In the genomic region with DNA sequence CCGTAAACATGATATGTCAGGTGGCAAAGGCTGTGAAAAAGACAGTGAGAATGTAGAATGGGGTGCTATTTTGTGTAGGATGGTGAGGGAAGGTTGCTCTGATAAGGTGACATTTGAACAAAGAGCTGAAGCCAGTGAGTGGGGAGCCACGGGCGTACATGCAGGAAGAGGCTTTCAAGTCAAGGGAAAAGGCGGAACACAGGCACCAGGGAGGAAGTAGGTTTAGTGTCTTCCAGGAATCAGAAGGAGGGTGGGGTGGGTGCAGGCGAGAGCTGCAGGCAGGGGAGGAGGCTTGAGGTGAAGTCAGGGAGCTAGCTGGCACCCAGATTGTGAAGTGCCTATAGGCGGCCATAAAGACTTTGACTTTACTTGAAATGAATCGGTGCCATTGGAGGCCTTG, we compare ENCODE assay signal across 20 cellular contexts. TPM values are rescaled to one million over a fixed set of nuclear protein-coding genes. Genes with fewer than 3 reads are reported as not detected.
A peak's percentile ranks its signal among the peaks of the same experiment; 100 is the strongest.
DNase-seq lines count a peak whose midpoint lies in the region; ATAC-seq, FAIRE-seq and TF ChIP-seq lines count a peak whose summit lies in the region.
"Had no signal": no experiment of that assay in that cellular context is flagged by ENCODE, and none has a peak within 500 bp of the region (broad histone marks: within the 10 kb centered on the region; RNA-seq: fewer than 3 reads in every experiment).

No MANE protein-coding gene starts in this region.

- H3K27ac Mint-ChIP-seq in glutamatergic neuron (ENCODE audit: unreplicated experiment) = peak overlapping the region; percentile 19
- H3K27ac Mint-ChIP-seq: CD8-positive, alpha-beta T cell; GM23338 had no signal

- H4K20me1 ChIP-seq in HepG2 (ENCODE audit: insufficient read depth, low read length) = no peaks in the 10 kb centered on the region

- H3K9me3 ChIP-seq in liver (ENCODE audit: control insufficient read depth in 4 of 4, low read length in 3 of 4) = peaks cover 40 to 80% (median 58%) of the 10 kb centered on the region in 4 donors
- peaks cover 80% of the 10 kb centered on the region for H3K9me3 ChIP-seq in HepG2 (ENCODE audit: low read length)
- peaks cover 94% of the 10 kb centered on the region for H3K9me3 ChIP-seq in adipocyte (ENCODE audit: control insufficient read depth, low read length)

- H3K4me3 Mint-ChIP-seq in glutamatergic neuron (ENCODE audit: unreplicated experiment) = no peak overlapping the region
- H3K4me3 Mint-ChIP-seq: CD4-positive, CD25-positive, alpha-beta regulatory T cell; CD8-positive, alpha-beta T cell; GM23338 had no signal

- WGBS in liver = 90% methylated on average over 7 of the region's 7 CpGs
- 87% methylated on average over 7 of the region's 7 CpGs for WGBS in HepG2 (ENCODE audit: low lambda C conversion rate)

- no peaks in the 10 kb centered on the region for H3K4me1 Mint-ChIP-seq in glutamatergic neuron (ENCODE audit: low read depth, unreplicated experiment)
- H3K4me1 Mint-ChIP-seq: GM23338, H9 had no signal

- POLR2A ChIA-PET in HepG2 (lab: Yijun Ruan, JAX) = no interaction called here

- H3K27me3 ChIP-seq in liver (ENCODE audit: control insufficient read depth in 4 of 4, insufficient read depth in 4 of 4, low read length in 3 of 4) (no peaks in the 10 kb centered on the region), HepG2 (ENCODE audit: control insufficient read depth in 1 of 2, insufficient read depth in 2 of 2, low read length in 2 of 2) (no peaks in the 10 kb centered on the region), adipocyte (replicated peaks; ENCODE audit: control insufficient read depth, insufficient read depth, low read length) (no peaks in the 10 kb centered on the region)

- in situ Hi-C loops in HepG2 (cut with HindIII; ENCODE audit: extremely low pct_ligation_motif_present, low pct_unique_long_range_greater_than_20kb) = no loop called here

- H3K27ac ChIP-seq in liver (ENCODE audit: low read depth in 1 of 2, low read length in 2 of 2) = no peak overlapping the region
- no peak overlapping the region for H3K27ac ChIP-seq in HepG2 (ENCODE audit: extremely low read length, insufficient read depth, low read length)
- H3K27ac ChIP-seq: C4-2B had no signal

- CTCF ChIA-PET in HepG2 (lab: Yijun Ruan, JAX; ENCODE audit: low intra/inter-chr PET ratio, low total read pairs) = no interaction called here

- no peak for ATAC-seq in HepG2
- ATAC-seq in stimulated activated naive CD8-positive, alpha-beta T cell treated with anti-CD3 and anti-CD28 coated beads, Interleukin-15, Interleukin-2, amounts not matched to agents 100 U/mL and 50 U/mL, for 24 hours = no peak
- no peak for ATAC-seq in HG03439 (IDR thresholded peaks at IDR 0.05; ENCODE audit: unreplicated experiment)
- ATAC-seq: CD8-positive, alpha-beta T cell; GM12878; GM23338; HCT116 had no signal

- peaks cover 18% of the 10 kb centered on the region for H3K27me3 Mint-ChIP-seq in glutamatergic neuron (ENCODE audit: unreplicated experiment)

- peak overlapping the region in 2 of 3 donors; percentile 13 to 38 for H3K4me3 ChIP-seq in liver (ENCODE audit: low read depth in 1 of 3, low read length in 3 of 3)
- H3K4me3 ChIP-seq in HepG2 (replicated peaks in 1 of 3; ENCODE audit: insufficient read depth in 1 of 3, low read depth in 2 of 3, low read length in 3 of 3) = no peak overlapping the region
- H3K4me3 ChIP-seq in adipocyte (ENCODE audit: low read length) = peak overlapping the region; percentile 64
- H3K4me3 ChIP-seq: GM12878, GM23338 had no signal

- H3K36me3 Mint-ChIP-seq in glutamatergic neuron (ENCODE audit: unreplicated experiment) = peaks cover 82% of the 10 kb centered on the region

- H3K9me3 Mint-ChIP-seq in glutamatergic neuron (ENCODE audit: unreplicated experiment) = peaks cover 49% of the 10 kb centered on the region

- no peak for TF ChIP-seq EP300 in HepG2 (IDR thresholded peaks at IDR 0.05; ENCODE audit: low read depth in 2 of 2, low read length in 2 of 2)
- no peak for TF ChIP-seq EP300 in HepG2 (CRISPR knock-in tag; IDR thresholded peaks at IDR 0.05; ENCODE audit: borderline replicate concordance)

- no peaks in the 10 kb centered on the region for H3K79me2 ChIP-seq in HepG2 (ENCODE audit: insufficient read depth, low read length)

- TF ChIP-seq CTCF in liver (IDR thresholded peaks at IDR 0.05; ENCODE audit: low read depth, low read length, missing input control) (no peak), HepG2 (CRISPR knock-in tag; IDR thresholded peaks at IDR 0.05) (no peak), glutamatergic neuron (IDR thresholded peaks at IDR 0.05; ENCODE audit: partially characterized antibody, unreplicated experiment) (no peak)

- intact Hi-C loops in HepG2 (cut with micrococcal nuclease; ENCODE audit: unreplicated experiment) = no loop called here

- TF ChIP-seq POLR2A in HepG2 (IDR thresholded peaks at IDR 0.05; ENCODE audit: insufficient read depth in 1 of 2, low read depth in 2 of 2, low read length in 2 of 2) = no peak

- no TSS peak for BruUV-seq in HepG2 (replicated peaks; lab: Mats Ljungman, UMichigan)

- H3K36me3 ChIP-seq in liver (ENCODE audit: control insufficient read depth in 4 of 4, insufficient read depth in 3 of 4, low read depth in 1 of 4, low read length in 3 of 4) (peaks cover 4 to 59% (median 41%) of the 10 kb centered on the region in 4 donors), HepG2 (replicated peaks in 1 of 2; ENCODE audit: control insufficient read depth in 1 of 2, insufficient read depth in 2 of 2, low read length in 2 of 2) (peaks cover 3 to 21% of the 10 kb centered on the region in 2 experiments; a peak in 3 of 5 replicates), adipocyte (ENCODE audit: control insufficient read depth, insufficient read depth, low read length, severe bottlenecking) (peaks cover 91% of the 10 kb centered on the region)

- no peak for TF ChIP-seq RAD21 in liver (IDR thresholded peaks at IDR 0.05)
- no peak for TF ChIP-seq RAD21 in HepG2 (CRISPR knock-in tag; IDR thresholded peaks at IDR 0.05)

- DNase-seq in HepG2 (ENCODE audit: low spot score) (no peak), adipocyte (ENCODE audit: low read depth) (no peak), glutamatergic neuron (no peak), UCSD-AML1 (lab: John Stamatoyannopoulos, UW; ENCODE audit: unreplicated experiment) (no peak)
- DNase-seq in stimulated activated naive CD8-positive, alpha-beta T cell treated with anti-CD3 and anti-CD28 coated beads, Interleukin-15, Interleukin-2, amounts not matched to agents 100 U/mL and 50 U/mL, for 24 hours = no peak
- DNase-seq: CD4-positive, CD25-positive, alpha-beta regulatory T cell; CD8-positive, alpha-beta T cell; DMS 273 treated with DMSO at 0.1 percent for 48 hours; DMS79; EL; GDM1; H9 had no signal

- FAIRE-seq in HepG2 (lab: Jason Lieb, UNC) = no peak
- FAIRE-seq: D721Med, GM12878, GM19239 had no signal

- H3K4me1 ChIP-seq in liver (ENCODE audit: control insufficient read depth in 4 of 4, insufficient read depth in 4 of 4, low read length in 3 of 4) (no peaks in the 10 kb centered on the region), HepG2 (ENCODE audit: insufficient read depth, low read length) (no peaks in the 10 kb centered on the region), adipocyte (ENCODE audit: control insufficient read depth, insufficient read depth, low read length) (no peaks in the 10 kb centered on the region)

- H3K4me2 ChIP-seq in HepG2 (ENCODE audit: low read depth, low read length) = no peak overlapping the region
- H3K4me2 ChIP-seq: GM23338 had no signal

- H3K9ac ChIP-seq in liver (ENCODE audit: low read depth in 1 of 2, low read length in 2 of 2) (no peak overlapping the region), HepG2 (ENCODE audit: insufficient read depth, low read depth, low read length) (no peak overlapping the region), adipocyte (ENCODE audit: low read length) (no peak overlapping the region)

- no peak overlapping the region for H2AFZ ChIP-seq in HepG2 (ENCODE audit: low read length)
- H2AFZ ChIP-seq: GM23338 had no signal

TF ChIP-seq in liver, 16 proteins besides CTCF, POLR2A, EP300 and RAD21 (continues in another document):
- TF ChIP-seq, protein P1, sequence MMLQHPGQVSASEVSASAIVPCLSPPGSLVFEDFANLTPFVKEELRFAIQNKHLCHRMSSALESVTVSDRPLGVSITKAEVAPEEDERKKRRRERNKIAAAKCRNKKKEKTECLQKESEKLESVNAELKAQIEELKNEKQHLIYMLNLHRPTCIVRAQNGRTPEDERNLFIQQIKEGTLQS (IDR thresholded peaks at IDR 0.05) = no peak

TF ChIP-seq in HepG2, 621 proteins besides CTCF, POLR2A, EP300 and RAD21 (continues in another document):
- TF ChIP-seq SMARCC2 (IDR thresholded peaks at IDR 0.05) = no peak
- TF ChIP-seq NBN (conservative IDR thresholded peaks at IDR 0.05) = no peak
- no peak for TF ChIP-seq ZNF207 (IDR thresholded peaks at IDR 0.05; ENCODE audit: borderline replicate concordance)
- TF ChIP-seq ZNF337 (CRISPR knock-in tag; IDR thresholded peaks at IDR 0.05; ENCODE audit: borderline replicate concordance, low read depth) = no peak
- no peak for TF ChIP-seq ZNF598 (CRISPR knock-in tag; IDR thresholded peaks at IDR 0.05; ENCODE audit: borderline replicate concordance)

RNA-seq across cellular contexts. Expression of a gene that starts 14.1 kb away (rescaled TPM):
- total RNA-seq in liver = 10 to 100 TPM in 1 of 2 donors, 1 to 10 TPM in 1; 7.3 to 18.9 TPM
- polyA plus RNA-seq in liver = 1 to 10 TPM; 2.1 to 3.8 TPM
- 17.6 and 21.9 TPM in 2 replicates for total RNA-seq in HepG2 (2016; rRNA removed; fragmentation: Illumina TruSeq; extraction: Trizol)
- 5.3 and 6.1 TPM in 2 replicates for total RNA-seq in HepG2 (2016; cell fraction: cytosol; rRNA removed; fragmentation: Illumina TruSeq; extraction: Trizol; ENCODE audit: low read depth)
- total RNA-seq in HepG2 (2016; cell fraction: insoluble cytoplasmic fraction; rRNA removed; fragmentation: Illumina TruSeq; extraction: Trizol) = 16.8 and 19.8 TPM in 2 replicates
- 12.0 and 12.6 TPM in 2 replicates for total RNA-seq in HepG2 (2016; cell fraction: membrane; rRNA removed; fragmentation: Illumina TruSeq; extraction: Trizol)
- total RNA-seq in HepG2 (2016; cell fraction: nucleus; rRNA removed; fragmentation: Illumina TruSeq; extraction: Trizol) = 16.4 and 21.3 TPM in 2 replicates
- polyA plus RNA-seq in HepG2 (2011; rRNA removed) = 17.6 and 18.9 TPM in 2 replicates
- 8.1 and 9.3 TPM in 2 replicates for polyA plus RNA-seq in HepG2 (2011; cell fraction: cytosol; rRNA removed)
- 36.1 and 55.4 TPM in 2 replicates for polyA plus RNA-seq in HepG2 (2011; cell fraction: nucleus; rRNA removed)
- 12.8 and 14.6 TPM in 2 replicates for polyA plus RNA-seq in HepG2 (2012)
- 4.5 and 5.6 TPM in 2 replicates for polyA plus RNA-seq in HepG2 (2016; cell fraction: cytosol; fragmentation: Illumina TruSeq; extraction: Trizol; ENCODE audit: low read depth)
- 14.3 and 14.6 TPM in 2 replicates for polyA plus RNA-seq in HepG2 (2016; cell fraction: insoluble cytoplasmic fraction; fragmentation: Illumina TruSeq; extraction: Trizol; ENCODE audit: low read depth)
- 6.2 and 9.0 TPM in 2 replicates for polyA plus RNA-seq in HepG2 (2016; cell fraction: membrane; fragmentation: Illumina TruSeq; extraction: Trizol; ENCODE audit: low read depth)
- polyA plus RNA-seq in HepG2 (2016; cell fraction: nucleus; fragmentation: Illumina TruSeq; extraction: Trizol; ENCODE audit: insufficient read depth, low read depth) = 27.9 and 29.5 TPM in 2 replicates
- polyA minus RNA-seq in HepG2 (2011; rRNA and poly(A)+ RNA removed; ENCODE audit: low replicate concordance) = 0.58 and 14.8 TPM in 2 replicates
- 13.7 and 13.9 TPM in 2 replicates for polyA minus RNA-seq in HepG2 (2011; cell fraction: cytosol; rRNA and poly(A)+ RNA removed)
- polyA minus RNA-seq in HepG2 (2011; cell fraction: nucleus; rRNA and poly(A)+ RNA removed) = 28.3 and 40.0 TPM in 2 replicates
- 87.0 TPM for total RNA-seq in glutamatergic neuron (ENCODE audit: unreplicated experiment)

Comparison
In these comparisons a context has a peak if more than half of its experiments do, and no peak if none do; other contexts are left out.
1. H3K4me3 ChIP-seq: peak in liver (2 of 3) and adipocyte (single experiment); none in HepG2 (0 of 3).